8 cellular contexts compared by ENCODE assay signal in genomic region chr3:128649264-128649663, GRCh38. TPM values are rescaled to one million over a fixed set of nuclear protein-coding genes. Genes with fewer than 3 reads are reported as not detected.
A peak's percentile ranks its signal among the peaks of the same experiment; 100 is the strongest.
DNase-seq lines count a peak whose midpoint lies in the region; ATAC-seq and TF ChIP-seq lines count a peak whose summit lies in the region.

No MANE protein-coding gene starts in this region.

- DNase-seq in NCI-H146 (lab: John Stamatoyannopoulos, UW) (peak; percentile 31), NCI-H146 treated with DMSO at 0.1 percent for 48 hours (lab: John Stamatoyannopoulos, UW; ENCODE audit: unreplicated experiment) (no peak), ecto neural progenitor cell (ENCODE audit: low spot score) (no peak), NCI-H226 (no peak)
- DNase-seq in stimulated activated effector memory CD8-positive, alpha-beta T cell treated with anti-CD3 and anti-CD28 coated beads, Interleukin-12 subunit alpha, Interleukin-12 subunit beta, amount 100 ng/mL, for 72 hours (ENCODE audit: low spot score in 2 of 2) = no peak
- DNase-seq in stimulated activated CD4-positive, alpha-beta T cell treated with anti-CD3 and anti-CD28 coated beads, Interleukin-4, amount 100 ng/mL, for 1 hour = no peak

- H3K9me3 Mint-ChIP-seq in stimulated activated effector memory CD8-positive, alpha-beta T cell treated with anti-CD3 and anti-CD28 coated beads, Interleukin-12 subunit alpha, Interleukin-12 subunit beta, amount 100 ng/mL, for 72 hours = no peaks in the 10 kb centered on the region

- WGBS in gastroesophageal sphincter (ENCODE audit: low coverage in 1 of 2), 2 donors = 14 to 22% methylated on average over 6 of the region's 6 CpGs

- H3K4me1 ChIP-seq in gastroesophageal sphincter = peaks cover 0 to 59% (median 4%) of the 10 kb centered on the region in 3 donors

- H3K9me3 ChIP-seq in gastroesophageal sphincter = no peaks in the 10 kb centered on the region

- no peaks in the 10 kb centered on the region for H3K27me3 ChIP-seq in gastroesophageal sphincter

- peaks cover 0 to 10% of the 10 kb centered on the region in 2 donors for H3K36me3 ChIP-seq in gastroesophageal sphincter

- no peak for ATAC-seq in gastroesophageal sphincter
- no peak for ATAC-seq in stimulated activated effector memory CD8-positive, alpha-beta T cell treated with anti-CD3 and anti-CD28 coated beads, Interleukin-12 subunit alpha, Interleukin-12 subunit beta, amount 100 ng/mL, for 72 hours

- H3K27ac ChIP-seq in VCaP = peak overlapping the region; percentile 92
- H3K27ac ChIP-seq in gastroesophageal sphincter = peak overlapping the region in 3 of 4 donors; percentile 97 to 100 (median 100)

- no peak for TF ChIP-seq EP300 in gastroesophageal sphincter (IDR thresholded peaks at IDR 0.05)

- peak overlapping the region; percentile 95 for H3K27ac Mint-ChIP-seq in stimulated activated effector memory CD8-positive, alpha-beta T cell treated with anti-CD3 and anti-CD28 coated beads, Interleukin-12 subunit alpha, Interleukin-12 subunit beta, amount 100 ng/mL, for 72 hours

- peaks cover 69% of the 10 kb centered on the region for H3K36me3 Mint-ChIP-seq in stimulated activated effector memory CD8-positive, alpha-beta T cell treated with anti-CD3 and anti-CD28 coated beads, Interleukin-12 subunit alpha, Interleukin-12 subunit beta, amount 100 ng/mL, for 72 hours

- peak overlapping the region; percentile 89 to 100 for H3K4me3 ChIP-seq in gastroesophageal sphincter

- no peak for TF ChIP-seq POLR2A in gastroesophageal sphincter (IDR thresholded peaks at IDR 0.05)

- H3K4me1 Mint-ChIP-seq in stimulated activated effector memory CD8-positive, alpha-beta T cell treated with anti-CD3 and anti-CD28 coated beads, Interleukin-12 subunit alpha, Interleukin-12 subunit beta, amount 100 ng/mL, for 72 hours = peaks cover 33% of the 10 kb centered on the region

- TF ChIP-seq CTCF in VCaP (conservative IDR thresholded peaks at IDR 0.05) (no peak), gastroesophageal sphincter (IDR thresholded peaks at IDR 0.05) (no peak)

- peak overlapping the region; percentile 80 for H3K4me3 Mint-ChIP-seq in stimulated activated effector memory CD8-positive, alpha-beta T cell treated with anti-CD3 and anti-CD28 coated beads, Interleukin-12 subunit alpha, Interleukin-12 subunit beta, amount 100 ng/mL, for 72 hours

RNA-seq across cellular contexts. Expression of gene RPN1, which starts 1.4 kb away (rescaled TPM):
- total RNA-seq in gastroesophageal sphincter = 100 to 1,000 TPM; 144 to 243 (median 182) TPM
